Comparison of ENCODE assay signal across 22 cellular contexts in the genomic region with DNA sequence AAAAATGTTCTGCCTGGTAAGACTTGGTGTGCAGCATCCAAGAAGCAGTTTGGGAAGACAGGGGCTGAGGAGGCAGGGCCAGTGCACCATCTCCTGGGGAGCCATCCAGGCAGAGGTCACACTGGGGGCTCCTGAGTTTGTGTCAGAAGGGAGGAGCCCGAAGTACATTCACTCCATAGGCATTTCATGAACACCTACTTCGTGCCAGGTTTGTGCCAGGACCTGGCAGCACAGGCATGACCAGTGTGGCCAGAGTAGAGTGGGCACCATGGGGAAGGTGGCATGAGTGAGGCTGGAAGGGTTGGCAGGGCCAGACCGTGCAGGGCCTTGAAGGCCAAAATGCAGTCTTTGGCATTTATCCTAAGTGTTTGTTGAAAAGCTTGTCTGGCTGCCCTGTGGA.
"Had no signal": no experiment of that assay in that cellular context is flagged by ENCODE, and none has a peak within 500 bp of the region (broad histone marks: within the 10 kb centered on the region; RNA-seq: fewer than 3 reads in every experiment).

No MANE protein-coding gene starts in this region.

- H3K9me3 ChIP-seq: esophagus squamous epithelium, mucosa of descending colon, psoas muscle, spleen, stomach, suprapubic skin, tibial artery, upper lobe of left lung, uterus had no signal

- H3K27ac ChIP-seq: esophagus squamous epithelium, foreskin keratinocyte, psoas muscle, stomach, suprapubic skin, uterus had no signal

- H3K4me3 ChIP-seq: esophagus squamous epithelium, mucosa of descending colon, psoas muscle, spleen, stomach, suprapubic skin, tibial artery, upper lobe of left lung, uterus had no signal

- H3K4me1 ChIP-seq: esophagus squamous epithelium, foreskin keratinocyte, psoas muscle, suprapubic skin, upper lobe of left lung, uterus had no signal

- DNase-seq: dermis blood vessel endothelial cell; esophagus squamous epithelium; foreskin keratinocyte; hippocampal formation; islet precursor cell; mammary epithelial cell; mucosa of descending colon; naive thymus-derived CD8-positive, alpha-beta T cell; psoas muscle; retina; spleen; stimulated activated CD4-positive, alpha-beta T cell treated with anti-CD3 and anti-CD28 coated beads, Interleukin-15, amount 100 ng/mL, for 24 hours; stimulated activated CD4-positive, alpha-beta T cell treated with anti-CD3 and anti-CD28 coated beads, Interleukin-1b, Interleukin-23, amount 100 ng/mL, for 48 hours; stimulated activated CD4-positive, alpha-beta T cell treated with anti-CD3 and anti-CD28 coated beads, Interleukin-4, amount 100 ng/mL, for 24 hours; stomach; tibial artery; upper lobe of left lung; uterus had no signal

- H3K36me3 ChIP-seq: esophagus squamous epithelium, spleen, stomach, suprapubic skin, tibial artery, upper lobe of left lung, uterus had no signal

- H3K27me3 ChIP-seq: stomach, suprapubic skin, tibial artery, upper lobe of left lung, uterus had no signal

- ATAC-seq: foreskin keratinocyte; left lobe of liver; mucosa of descending colon; naive thymus-derived CD8-positive, alpha-beta T cell; psoas muscle; sciatic nerve; stimulated activated memory B cell treated with anti-CD40 and anti-IgM and Interleukin-4, amounts not matched to agents 10 μg/mL and 1 μg/mL and 100 μg/mL, for 72 hours had no signal
